In the genomic region with DNA sequence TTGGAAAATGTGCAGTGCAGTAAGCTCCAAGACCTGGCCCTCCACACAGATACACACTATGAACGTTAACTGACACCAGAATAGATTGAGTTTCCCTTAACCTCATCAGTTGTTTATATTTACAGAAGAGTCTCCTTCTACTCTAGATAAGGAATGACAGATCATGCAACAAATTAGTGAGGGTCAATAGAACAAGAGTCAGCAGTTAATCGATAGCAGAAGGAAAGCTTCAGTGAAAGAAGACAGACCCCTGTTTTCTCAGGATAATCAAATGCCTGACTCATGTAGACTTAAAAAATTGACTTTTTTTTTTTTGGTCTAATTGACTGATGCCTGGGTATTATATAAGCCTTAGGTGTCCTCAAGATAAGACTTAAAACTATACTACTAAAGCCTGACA, we compare ENCODE assay signal across 36 cellular contexts.
"Had no signal": no experiment of that assay in that cellular context is flagged by ENCODE, and none has a peak within 500 bp of the region (broad histone marks: within the 10 kb centered on the region; RNA-seq: fewer than 3 reads in every experiment).

No MANE protein-coding gene starts in this region.

- H3K9me3 ChIP-seq: MG63 had no signal

- H3K4me2 ChIP-seq: KMS-11 had no signal

- H3K27ac ChIP-seq: KMS-11 had no signal

- DNase-seq: Karpas-422, Kasumi-1, KG1, MG63, MM.1S, MV-4-11, NCI-H1048, NCI-H1092, NCI-H1092 treated with DMSO at 0.1 percent for 48 hours, NCI-H1105, NCI-H1105 treated with DMSO at 0.1 percent for 48 hours, NCI-H1417, NCI-H1417 treated with DMSO at 0.1 percent for 48 hours, NCI-H1436, NCI-H1436 treated with DMSO at 0.1 percent for 48 hours, NCI-H146, NCI-H1694, NCI-H1694 treated with DMSO at 0.1 percent for 48 hours, NCI-H187, NCI-H187 treated with DMSO at 0.1 percent for 48 hours, NCI-H1930, NCI-H2029, NCI-H2029 treated with DMSO at 0.1 percent for 48 hours, NCI-H2081, NCI-H2081 treated with DMSO at 0.1 percent for 48 hours, NCI-H2107, NCI-H2227 treated with DMSO at 0.1 percent for 48 hours, NCI-H226, NCI-H345, NCI-H446, NCI-H446 treated with DMSO at 0.1 percent for 48 hours, NCI-H510A, NCI-H510A treated with DMSO at 0.1 percent for 48 hours, NCI-H524, NCI-H524 treated with DMSO at 0.1 percent for 48 hours had no signal

- H3K4me3 ChIP-seq: MG63 had no signal
